Comparison of ENCODE assay signal across 22 cellular contexts in the genomic region with DNA sequence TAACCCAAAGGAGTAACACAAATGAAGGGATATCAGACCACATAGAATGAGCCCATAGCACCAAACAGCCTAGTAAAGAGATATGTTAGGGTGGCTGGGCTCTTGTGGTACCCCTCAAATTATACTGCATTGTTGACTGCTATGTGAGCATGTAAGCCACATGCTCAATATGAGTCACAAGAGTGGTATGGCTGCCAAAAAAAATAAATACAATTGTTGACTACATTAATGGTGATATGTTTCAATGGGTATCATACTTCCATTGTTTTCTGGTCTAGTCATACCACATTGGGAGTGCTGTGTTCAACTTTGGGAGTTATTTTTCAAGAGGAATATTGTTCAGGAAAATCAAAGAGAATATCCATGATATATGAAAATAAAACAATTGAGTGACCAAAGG.
"Had no signal": no experiment of that assay in that cellular context is flagged by ENCODE, and none has a peak within 500 bp of the region (broad histone marks: within the 10 kb centered on the region; RNA-seq: fewer than 3 reads in every experiment).

No MANE protein-coding gene starts in this region.

- H3K36me3 ChIP-seq: esophagus muscularis mucosa, left ventricle myocardium inferior, transverse colon, uterus had no signal

- ATAC-seq: activated CD4-positive, CD25-positive, alpha-beta regulatory T cell treated with anti-CD3 and anti-CD28 coated beads, Interleukin-2, amount 50 U/mL, for 24 hours; activated CD8-positive, alpha-beta T cell treated with anti-CD3 and anti-CD28 coated beads, Interleukin-2, amount 10 ng/mL, durations not matched to agents 7 days and 5 days; activated naive CD8-positive, alpha-beta T cell treated with anti-CD3 and anti-CD28 coated beads, Interleukin-2, amount 50 U/mL, for 24 hours had no signal

- H3K4me3 ChIP-seq: coronary artery, esophagus muscularis mucosa, left ventricle myocardium inferior, transverse colon, uterus had no signal

- DNase-seq: activated CD4-positive, alpha-beta T cell treated with anti-CD3 and anti-CD28 coated beads, Interleukin-2, amount 10 ng/mL, durations not matched to agents 7 days and 5 days; activated CD8-positive, alpha-beta T cell treated with anti-CD3 and anti-CD28 coated beads, Interleukin-2, amount 10 ng/mL, durations not matched to agents 7 days and 5 days; activated naive CD4-positive, alpha-beta T cell treated with anti-CD3 and anti-CD28 coated beads for 36 hours; activated naive CD8-positive, alpha-beta T cell treated with anti-CD3 and anti-CD28 coated beads, Interleukin-2, amount 50 U/mL, for 24 hours; activated T-cell treated with anti-CD3 and anti-CD28 coated beads, Interleukin-2, amount 50 U/mL, for 24 hours; anterior cingulate cortex; hypothalamus; left ventricle myocardium inferior; mammary epithelial cell; midbrain; nephron progenitor cell; occipital lobe; stimulated activated CD4-positive, alpha-beta T cell treated with anti-CD3 and anti-CD28 coated beads, Interleukin-2, amount 100 ng/mL, for 24 hours; stimulated activated naive CD8-positive, alpha-beta T cell treated with anti-CD3 and anti-CD28 coated beads, Interleukin-15, Interleukin-2, amounts not matched to agents 100 U/mL and 50 U/mL, for 24 hours; substantia nigra; T-helper 1 cell; T-helper 9 cell; transverse colon; uterus had no signal

- H3K9me3 ChIP-seq: esophagus muscularis mucosa, transverse colon, uterus had no signal

- H3K27ac ChIP-seq: coronary artery, esophagus muscularis mucosa, left ventricle myocardium inferior, transverse colon, uterus had no signal

- H3K4me1 ChIP-seq: uterus had no signal

- H3K27me3 ChIP-seq: esophagus muscularis mucosa, transverse colon, uterus had no signal
